ENCODE assay signal across 31 cellular contexts in genomic region chr10:70090951-70091350, GRCh38. TPM values are rescaled to one million over a fixed set of nuclear protein-coding genes. Genes with fewer than 3 reads are reported as not detected.
DNase-seq lines count a peak whose midpoint lies in the region; ATAC-seq and TF ChIP-seq lines count a peak whose summit lies in the region.
"Had no signal": no experiment of that assay in that cellular context is flagged by ENCODE, and none has a peak within 500 bp of the region (broad histone marks: within the 10 kb centered on the region; RNA-seq: fewer than 3 reads in every experiment).

No MANE protein-coding gene starts in this region.

- H2BK12ac ChIP-seq in trophoblast cell (ENCODE audit: low read length) = no peak overlapping the region

- no peak overlapping the region for H3K27ac ChIP-seq in CD8-positive, alpha-beta T cell (ENCODE audit: low read depth, low read length)
- peak overlapping the region; percentile 43 for H3K27ac ChIP-seq in trophoblast cell (ENCODE audit: low read depth, low read length)
- H3K27ac ChIP-seq: ascending aorta, cardiac muscle cell, colonic mucosa, left ventricle myocardium inferior, neutrophil, PC-9, prostate gland, sigmoid colon, transverse colon had no signal

- no peak overlapping the region for H2AK5ac ChIP-seq in trophoblast cell (ENCODE audit: low read length)

- H3K14ac ChIP-seq in trophoblast cell (ENCODE audit: low read length) = no peak overlapping the region

- H3K79me1 ChIP-seq in trophoblast cell (ENCODE audit: low read length) = peaks cover 3% of the 10 kb centered on the region

- no peaks in the 10 kb centered on the region for H3K27me3 Mint-ChIP-seq in CD8-positive, alpha-beta T cell (ENCODE audit: low read depth)
- no peaks in the 10 kb centered on the region for H3K27me3 Mint-ChIP-seq in activated CD8-positive, alpha-beta T cell treated with anti-CD3 and anti-CD28 coated beads for 36 hours
- H3K27me3 Mint-ChIP-seq: activated naive CD8-positive, alpha-beta T cell treated with anti-CD3 and anti-CD28 coated beads, Interleukin-2, amount 10 ng/mL, durations not matched to agents 7 days and 5 days had no signal

- H3K4me3 ChIP-seq in CD8-positive, alpha-beta T cell (ENCODE audit: low read depth, low read length) = no peak overlapping the region
- no peak overlapping the region for H3K4me3 ChIP-seq in trophoblast cell (ENCODE audit: low read depth, low read length)
- H3K4me3 ChIP-seq: ascending aorta, cardiac muscle cell, colonic mucosa, left ventricle myocardium inferior, PC-9, prostate gland, sigmoid colon, transverse colon had no signal

- no peak overlapping the region for H3K23ac ChIP-seq in trophoblast cell (ENCODE audit: low read length)

- H3K27ac Mint-ChIP-seq in CD8-positive, alpha-beta T cell = peak overlapping the region; percentile 69
- no peak overlapping the region for H3K27ac Mint-ChIP-seq in activated CD8-positive, alpha-beta T cell treated with anti-CD3 and anti-CD28 coated beads for 36 hours

- H3K9me3 ChIP-seq in CD8-positive, alpha-beta T cell (ENCODE audit: low read length) = no peaks in the 10 kb centered on the region
- no peaks in the 10 kb centered on the region for H3K9me3 ChIP-seq in trophoblast cell (ENCODE audit: insufficient read depth, low read depth, low read length)
- H3K9me3 ChIP-seq: ascending aorta, colonic mucosa, left ventricle myocardium inferior, neutrophil, prostate gland, sigmoid colon, transverse colon had no signal

- POLR2A ChIA-PET in CD8-positive, alpha-beta T cell (lab: Charles Lee) = no interaction called here
- POLR2A ChIA-PET in activated CD8-positive, alpha-beta T cell treated with anti-CD3 and anti-CD28 coated beads for 36 hours (lab: Charles Lee) = no interaction called here

- no peaks in the 10 kb centered on the region for H3K79me2 ChIP-seq in trophoblast cell (ENCODE audit: control insufficient read depth, insufficient read depth, low read length, poor library complexity)

- H3K4me3 Mint-ChIP-seq in CD8-positive, alpha-beta T cell = no peak overlapping the region
- no peak overlapping the region for H3K4me3 Mint-ChIP-seq in activated CD8-positive, alpha-beta T cell treated with anti-CD3 and anti-CD28 coated beads for 36 hours
- H3K4me3 Mint-ChIP-seq: CD14-positive monocyte; T-helper 2 cell treated with Interferon-gamma antibody and Interleukin-4, amounts not matched to agents 5 μg/mL and 100 μg/mL, for 36 hours had no signal

- H3K9me3 Mint-ChIP-seq in CD8-positive, alpha-beta T cell = no peaks in the 10 kb centered on the region
- no peaks in the 10 kb centered on the region for H3K9me3 Mint-ChIP-seq in activated CD8-positive, alpha-beta T cell treated with anti-CD3 and anti-CD28 coated beads for 36 hours
- H3K9me3 Mint-ChIP-seq: activated naive CD8-positive, alpha-beta T cell treated with anti-CD3 and anti-CD28 coated beads, Interleukin-2, amount 10 ng/mL, durations not matched to agents 7 days and 5 days; CD14-positive monocyte; T-helper 2 cell treated with Interferon-gamma antibody and Interleukin-4, amounts not matched to agents 5 μg/mL and 100 μg/mL, for 36 hours had no signal

- WGBS in trophoblast cell (ENCODE audit: extremely low coverage, insufficient coverage, insufficient read length) = no CpG with 5 or more reads among the region's 5 CpGs

- no peak overlapping the region for H3K4ac ChIP-seq in trophoblast cell (ENCODE audit: low read depth, low read length)

- intact Hi-C loops in CD8-positive, alpha-beta T cell (cut with DNase I, micrococcal nuclease) = no loop called here
- intact Hi-C loops in activated CD8-positive, alpha-beta T cell treated with anti-CD3 and anti-CD28 coated beads for 36 hours (cut with micrococcal nuclease) = no loop called here

- no peaks in the 10 kb centered on the region for H3K36me3 ChIP-seq in CD8-positive, alpha-beta T cell (ENCODE audit: insufficient read depth, low read length)
- H3K36me3 ChIP-seq in trophoblast cell (ENCODE audit: control insufficient read depth in 1 of 2, insufficient read depth in 2 of 2, low read length in 2 of 2) = peaks cover 0 to 4% of the 10 kb centered on the region in 2 experiments
- H3K36me3 ChIP-seq: colonic mucosa, neutrophil, prostate gland, transverse colon had no signal

- peaks cover 48% of the 10 kb centered on the region for H3K4me1 Mint-ChIP-seq in CD8-positive, alpha-beta T cell (ENCODE audit: low read depth)
- H3K4me1 Mint-ChIP-seq in activated CD8-positive, alpha-beta T cell treated with anti-CD3 and anti-CD28 coated beads for 36 hours (ENCODE audit: low read depth) = peaks cover 38% of the 10 kb centered on the region

- no peak for ATAC-seq in CD8-positive, alpha-beta T cell
- ATAC-seq in activated CD8-positive, alpha-beta T cell treated with anti-CD3 and anti-CD28 coated beads for 36 hours = no peak
- ATAC-seq: SK-N-SH treated with all-trans-retinoic acid at 6 μM for 48 hours had no signal

- no peak overlapping the region for H2BK5ac ChIP-seq in trophoblast cell (ENCODE audit: low read depth, low read length, poor library complexity)

- DNase-seq in CD8-positive, alpha-beta T cell = no peak
- DNase-seq in HuH-7.5 (ENCODE audit: low spot score) = peak; percentile 27
- peak; percentile 51 for DNase-seq in kidney tubule cell (ENCODE audit: low spot score)
- no peak for DNase-seq in trophoblast cell
- DNase-seq in activated CD8-positive, alpha-beta T cell treated with anti-CD3 and anti-CD28 coated beads for 36 hours = no peak
- no peak for DNase-seq in RKO (ENCODE audit: low spot score)
- no peak for DNase-seq in AG20443 (ENCODE audit: low spot score)
- DNase-seq: activated CD8-positive, alpha-beta memory T cell treated with anti-CD3 and anti-CD28 coated beads for 24 hours; activated effector memory CD4-positive, alpha-beta T cell treated with Interleukin-2 at 50 U/mL for 16 hours; activated naive CD8-positive, alpha-beta T cell treated with anti-CD3 and anti-CD28 coated beads, Interleukin-2, amount 10 ng/mL, durations not matched to agents 7 days and 5 days; activated T-cell treated with anti-CD3 and anti-CD28 coated beads for 4 hours; colonic mucosa; DMS 273 treated with DMSO at 0.1 percent for 48 hours; effector CD8-positive, alpha-beta T cell; left ventricle myocardium inferior; NCI-H1417; NCI-H2029 treated with DMSO at 0.1 percent for 48 hours; NCI-H524 treated with DMSO at 0.1 percent for 48 hours; PC-9; Right ventricle myocardium superior; sigmoid colon; stimulated activated CD4-positive, alpha-beta T cell treated with anti-CD3 and anti-CD28 coated beads, Interleukin-12 subunit alpha, Interleukin-12 subunit beta, amount 100 ng/mL, for 4 hours; stimulated activated CD4-positive, alpha-beta T cell treated with anti-CD3 and anti-CD28 coated beads, Interleukin-2, amount 100 ng/mL, for 48 hours; transverse colon had no signal

- CTCF ChIA-PET in CD8-positive, alpha-beta T cell (lab: Charles Lee) = interaction anchor here (0.7 to 11.6 kb wide), 2 partner anchors 9 to 26 kb away, joined by 3 to 127 read pairs; no protein-coding TSS in a partner anchor
- CTCF ChIA-PET in activated CD8-positive, alpha-beta T cell treated with anti-CD3 and anti-CD28 coated beads for 36 hours (lab: Charles Lee) = interaction anchor here (1.2 to 7.5 kb wide), 2 partner anchors 17 to 26 kb away, joined by 4 to 99 read pairs; no protein-coding TSS in a partner anchor

- no peak overlapping the region for H2BK120ac ChIP-seq in trophoblast cell (ENCODE audit: insufficient read depth, low read length, poor library complexity)

- no peak overlapping the region for H4K12ac ChIP-seq in trophoblast cell (ENCODE audit: low read depth, low read length)

- no peak for TF ChIP-seq CTCF in CD8-positive, alpha-beta T cell (IDR thresholded peaks at IDR 0.05)
- TF ChIP-seq CTCF in activated CD8-positive, alpha-beta T cell treated with anti-CD3 and anti-CD28 coated beads for 36 hours (IDR thresholded peaks at IDR 0.05) = no peak

- no peak overlapping the region for H4K91ac ChIP-seq in trophoblast cell (ENCODE audit: low read depth, low read length)

- no peak overlapping the region for H3K18ac ChIP-seq in trophoblast cell (ENCODE audit: low read length)

- H2AFZ ChIP-seq in trophoblast cell (ENCODE audit: insufficient read depth, low read length, poor library complexity) = no peak overlapping the region
- H2AFZ ChIP-seq: PC-9 had no signal

- no peaks in the 10 kb centered on the region for H3K27me3 ChIP-seq in CD8-positive, alpha-beta T cell (ENCODE audit: insufficient read depth, low read length)
- H3K27me3 ChIP-seq in trophoblast cell (ENCODE audit: insufficient read depth, low read length) = no peaks in the 10 kb centered on the region
- H3K27me3 ChIP-seq: ascending aorta, cardiac muscle cell, colonic mucosa, neutrophil, sigmoid colon, transverse colon had no signal

- H4K8ac ChIP-seq in trophoblast cell (ENCODE audit: low read depth, low read length) = no peak overlapping the region

- H3K4me1 ChIP-seq in CD8-positive, alpha-beta T cell (ENCODE audit: insufficient read depth, low read length) = peaks cover 34% of the 10 kb centered on the region
- peaks cover 9 to 11% of the 10 kb centered on the region in 2 experiments for H3K4me1 ChIP-seq in trophoblast cell (ENCODE audit: control insufficient read depth in 1 of 2, insufficient read depth in 2 of 2, low read length in 2 of 2)
- H3K4me1 ChIP-seq: ascending aorta, colonic mucosa, left ventricle myocardium inferior, prostate gland, sigmoid colon, transverse colon had no signal

- H3K4me2 ChIP-seq in trophoblast cell (ENCODE audit: low read length) = no peak overlapping the region
- H3K4me2 ChIP-seq: PC-9 had no signal

- H3K36me3 Mint-ChIP-seq in CD8-positive, alpha-beta T cell = peaks cover 12% of the 10 kb centered on the region
- H3K36me3 Mint-ChIP-seq in activated CD8-positive, alpha-beta T cell treated with anti-CD3 and anti-CD28 coated beads for 36 hours (ENCODE audit: low read depth) = peaks cover 4% of the 10 kb centered on the region

- no peak overlapping the region for H3K9ac ChIP-seq in trophoblast cell (ENCODE audit: low read length)

RNA-seq across cellular contexts. Expression of gene MACROH2A2, which starts 38.3 kb away (rescaled TPM):
- total RNA-seq in CD8-positive, alpha-beta T cell = 1 to 10 TPM; 2.5 to 2.6 TPM
- polyA plus RNA-seq in trophoblast cell (2013) = 18.0 and 18.7 TPM in 2 replicates
- total RNA-seq in activated CD8-positive, alpha-beta T cell treated with anti-CD3 and anti-CD28 coated beads for 36 hours = 1 to 10 TPM; 3.6 to 3.9 TPM
- total RNA-seq: PC-9 had no signal

RNA-seq across cellular contexts. Expression of gene AIFM2, which starts 41.7 kb away (rescaled TPM):
- 1 to 10 TPM; 2.6 to 3.6 TPM for total RNA-seq in CD8-positive, alpha-beta T cell
- polyA plus RNA-seq in trophoblast cell (2013) = 1.2 and 1.3 TPM in 2 replicates
- total RNA-seq in activated CD8-positive, alpha-beta T cell treated with anti-CD3 and anti-CD28 coated beads for 36 hours = 1 to 10 TPM; 6.3 to 8.2 TPM

RNA-seq across cellular contexts. Expression of gene TYSND1, which starts 55.5 kb away (rescaled TPM):
- 10 to 100 TPM in 1 of 2 experiments, 1 to 10 TPM in 1; 9.6 to 10.3 TPM for total RNA-seq in CD8-positive, alpha-beta T cell
- polyA plus RNA-seq in trophoblast cell (2013) = 3.7 TPM in 2 replicates
- total RNA-seq in activated CD8-positive, alpha-beta T cell treated with anti-CD3 and anti-CD28 coated beads for 36 hours = 10 to 100 TPM; 20.0 to 20.3 TPM

Comparison
In these comparisons a context has a peak if more than half of its experiments do, and no peak if none do; other contexts are left out.
1. DNase-seq: peak in HuH-7.5 (single experiment) and kidney tubule cell (single experiment); none in CD8-positive, alpha-beta T cell (0 of 7), trophoblast cell (0 of 2), activated CD8-positive, alpha-beta T cell treated with anti-CD3 and anti-CD28 coated beads for 36 hours (single experiment), RKO (single experiment) and AG20443 (single experiment).